16 cellular contexts compared by ENCODE assay signal in genomic region chr3:139627759-139628158, GRCh38. TPM values are rescaled to one million over a fixed set of nuclear protein-coding genes. Genes with fewer than 3 reads are reported as not detected.
DNase-seq lines count a peak whose midpoint lies in the region; ATAC-seq and TF ChIP-seq lines count a peak whose summit lies in the region.
"Had no signal": no experiment of that assay in that cellular context is flagged by ENCODE, and none has a peak within 500 bp of the region (broad histone marks: within the 10 kb centered on the region; RNA-seq: fewer than 3 reads in every experiment).

No MANE protein-coding gene starts in this region.

- POLR2A ChIA-PET in Caco-2 (lab: Charles Lee), result interaction anchor here (0.6 kb wide), 1 partner anchor 27 kb away, joined by 3 read pairs; no protein-coding TSS in a partner anchor

- TF ChIP-seq CTCF in Caco-2 (IDR thresholded peaks at IDR 0.05; ENCODE audit: insufficient read depth in 1 of 2, low read depth in 1 of 2, low read length in 1 of 2, severe bottlenecking in 1 of 2, unreplicated experiment in 1 of 2) (no peak), LNCaP clone FGC (IDR thresholded peaks at IDR 0.05; ENCODE audit: control insufficient read depth, extremely low read depth, insufficient read depth) (no peak)

- intact Hi-C loops in Caco-2 (cut with micrococcal nuclease; ENCODE audit: unreplicated experiment) (loop anchor here (2.0 kb wide), 1 partner anchor 27 kb away; no protein-coding TSS in a partner anchor), left colon (cut with DNase I, micrococcal nuclease) (no loop called here)

- DNase-seq in Caco-2 (no peak), LNCaP clone FGC (ENCODE audit: low read depth) (peak; percentile 55), NCI-H2029 treated with DMSO at 0.1 percent for 48 hours (lab: John Stamatoyannopoulos, UW) (peak; percentile 8), left colon (no peak), kidney tubule cell (ENCODE audit: low spot score) (no peak), NCI-H1694 treated with DMSO at 0.1 percent for 48 hours (lab: John Stamatoyannopoulos, UW) (no peak)
- DNase-seq in activated naive CD8-positive, alpha-beta T cell treated with anti-CD3 and anti-CD28 coated beads, Interleukin-2, amount 50 U/mL, for 24 hours, result no peak
- DNase-seq: ACHN; Calu3; CD4-positive, CD25-positive, alpha-beta regulatory T cell; DMS 273 treated with DMSO at 0.1 percent for 48 hours; EL; H7 had no signal

- ATAC-seq in left colon, result peak; percentile 21
- ATAC-seq in activated naive CD8-positive, alpha-beta T cell treated with anti-CD3 and anti-CD28 coated beads, Interleukin-2, amount 50 U/mL, for 24 hours, result no peak
- ATAC-seq: GM23338 had no signal

- no peak overlapping the region for H3K4me3 Mint-ChIP-seq in Caco-2 (ENCODE audit: unreplicated experiment)
- H3K4me3 Mint-ChIP-seq in activated naive CD8-positive, alpha-beta T cell treated with anti-CD3 and anti-CD28 coated beads, Interleukin-2, amount 50 U/mL, for 24 hours, result no peak overlapping the region
- H3K4me3 Mint-ChIP-seq: CD4-positive, CD25-positive, alpha-beta regulatory T cell; GM23338 had no signal

- H3K4me1 Mint-ChIP-seq in Caco-2 (ENCODE audit: low read depth, unreplicated experiment), result peaks cover 18% of the 10 kb centered on the region
- no peaks in the 10 kb centered on the region for H3K4me1 Mint-ChIP-seq in activated naive CD8-positive, alpha-beta T cell treated with anti-CD3 and anti-CD28 coated beads, Interleukin-2, amount 50 U/mL, for 24 hours

- H3K9me3 ChIP-seq in Caco-2, result no peaks in the 10 kb centered on the region
- H3K9me3 ChIP-seq: BLaER1 treated with 17β-estradiol and CSF1 and Interleukin-3, amounts not matched to agents 10 nM and 100 nM had no signal

- BruUV-seq in Caco-2 (replicated peaks; lab: Mats Ljungman, UMichigan), result no TSS peak

- H3K36me3 Mint-ChIP-seq in Caco-2 (ENCODE audit: insufficient read depth, unreplicated experiment), result no peaks in the 10 kb centered on the region
- peaks cover 2% of the 10 kb centered on the region for H3K36me3 Mint-ChIP-seq in activated naive CD8-positive, alpha-beta T cell treated with anti-CD3 and anti-CD28 coated beads, Interleukin-2, amount 50 U/mL, for 24 hours (ENCODE audit: low read depth)
- H3K36me3 Mint-ChIP-seq: CD4-positive, CD25-positive, alpha-beta regulatory T cell had no signal

- CTCF ChIA-PET in Caco-2 (lab: Charles Lee), result no interaction called here

- no peak overlapping the region for H3K4me3 ChIP-seq in Caco-2 (ENCODE audit: low read depth, low read length)
- H3K4me3 ChIP-seq in LNCaP clone FGC (ENCODE audit: low read depth, low read length), result no peak overlapping the region
- H3K4me3 ChIP-seq: BLaER1 treated with 17β-estradiol and CSF1 and Interleukin-3, amounts not matched to agents 10 nM and 100 nM; GM23338 had no signal

- no peaks in the 10 kb centered on the region for H3K36me3 ChIP-seq in Caco-2 (ENCODE audit: control insufficient read depth, insufficient read depth, low read length)
- H3K36me3 ChIP-seq: BLaER1 treated with 17β-estradiol and CSF1 and Interleukin-3, amounts not matched to agents 10 nM and 100 nM had no signal

- peak overlapping the region; percentile 67 for H3K27ac Mint-ChIP-seq in Caco-2 (ENCODE audit: unreplicated experiment)
- no peak overlapping the region for H3K27ac Mint-ChIP-seq in activated naive CD8-positive, alpha-beta T cell treated with anti-CD3 and anti-CD28 coated beads, Interleukin-2, amount 50 U/mL, for 24 hours
- H3K27ac Mint-ChIP-seq: CD4-positive, CD25-positive, alpha-beta regulatory T cell; GM23338 had no signal

- no peaks in the 10 kb centered on the region for H3K27me3 Mint-ChIP-seq in Caco-2 (ENCODE audit: insufficient read depth, unreplicated experiment)
- H3K27me3 Mint-ChIP-seq in activated naive CD8-positive, alpha-beta T cell treated with anti-CD3 and anti-CD28 coated beads, Interleukin-2, amount 50 U/mL, for 24 hours, result no peaks in the 10 kb centered on the region

- no peaks in the 10 kb centered on the region for H3K27me3 ChIP-seq in Caco-2 (replicated peaks; ENCODE audit: control insufficient read depth, insufficient read depth, low read length)
- H3K27me3 ChIP-seq: BLaER1 treated with 17β-estradiol and CSF1 and Interleukin-3, amounts not matched to agents 10 nM and 100 nM had no signal

- H3K9me3 Mint-ChIP-seq in Caco-2 (ENCODE audit: unreplicated experiment), result peaks cover 5% of the 10 kb centered on the region
- no peaks in the 10 kb centered on the region for H3K9me3 Mint-ChIP-seq in activated naive CD8-positive, alpha-beta T cell treated with anti-CD3 and anti-CD28 coated beads, Interleukin-2, amount 50 U/mL, for 24 hours
- H3K9me3 Mint-ChIP-seq: GM23338 had no signal

- H3K4me1 ChIP-seq in Caco-2, result peaks cover 18% of the 10 kb centered on the region
- H3K4me1 ChIP-seq: BLaER1 treated with 17β-estradiol and CSF1 and Interleukin-3, amounts not matched to agents 10 nM and 100 nM had no signal

RNA-seq across cellular contexts. Expression of gene NMNAT3, which starts 50.0 kb away (rescaled TPM):
- total RNA-seq in Caco-2 (2022), result 17.5 and 17.6 TPM in 2 replicates
- 1 to 10 TPM; 6.2 to 8.7 TPM for total RNA-seq in left colon
- total RNA-seq: A172 had no signal

Comparison
In these comparisons a context has a peak if more than half of its experiments do, and no peak if none do; other contexts are left out.
1. DNase-seq: peak in LNCaP clone FGC (single experiment) and NCI-H2029 treated with DMSO at 0.1 percent for 48 hours (single experiment); none in Caco-2 (0 of 2), left colon (0 of 2), activated naive CD8-positive, alpha-beta T cell treated with anti-CD3 and anti-CD28 coated beads, Interleukin-2, amount 50 U/mL, for 24 hours (single experiment), kidney tubule cell (single experiment) and NCI-H1694 treated with DMSO at 0.1 percent for 48 hours (single experiment).